8 cellular contexts compared by ENCODE assay signal in the genomic region with DNA sequence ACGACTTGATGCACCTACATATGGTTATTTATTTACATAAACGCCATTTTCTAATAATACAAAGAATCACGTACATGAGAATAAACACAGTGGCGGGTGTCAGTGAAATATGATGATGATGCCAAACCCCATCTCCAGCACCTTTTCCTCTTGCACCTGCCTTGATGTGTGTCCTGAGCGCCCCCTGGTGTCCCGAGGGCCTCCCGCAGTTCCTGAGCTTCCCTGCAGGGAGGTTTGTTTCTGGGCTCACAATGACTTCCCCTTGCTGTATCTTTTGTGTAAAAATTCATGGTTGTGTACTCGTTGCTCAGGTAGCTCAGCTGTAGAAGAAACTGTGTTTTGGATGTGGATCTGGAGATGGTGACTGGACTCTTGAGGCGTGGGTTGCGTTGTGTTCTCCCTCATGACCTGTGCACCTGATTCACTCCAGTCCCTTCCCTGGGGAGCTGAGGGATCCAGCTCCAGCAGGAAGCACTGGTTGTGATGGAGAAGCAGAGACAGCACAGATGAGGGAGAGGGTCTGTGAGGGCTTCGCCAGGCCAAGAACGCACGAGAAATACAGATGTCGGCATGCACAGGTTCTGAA.
DNase-seq lines count a peak whose midpoint lies in the region; ATAC-seq and TF ChIP-seq lines count a peak whose summit lies in the region.

No MANE protein-coding gene starts in this region.

- no peaks in the 10 kb centered on the region for H3K27me3 Mint-ChIP-seq in endodermal cell (ENCODE audit: insufficient read depth)

- H3K36me3 ChIP-seq in WERI-Rb-1 = no peaks in the 10 kb centered on the region
- H3K36me3 ChIP-seq in endodermal cell (ENCODE audit: control insufficient read depth, insufficient read depth, low read length) = no peaks in the 10 kb centered on the region
- H3K36me3 ChIP-seq in tibial artery = no peaks in the 10 kb centered on the region

- H3K9me3 ChIP-seq in WERI-Rb-1 (ENCODE audit: severe bottlenecking) (no peaks in the 10 kb centered on the region), endodermal cell (ENCODE audit: control insufficient read depth, low read length) (peaks cover 65% of the 10 kb centered on the region), tibial artery (no peaks in the 10 kb centered on the region)

- H3K9me3 Mint-ChIP-seq in endodermal cell = peaks cover 92% of the 10 kb centered on the region

- WGBS in endodermal cell (ENCODE audit: insufficient coverage in 1 of 2, insufficient read length in 1 of 2), 2 experiments = 78 to 86% methylated on average over 7 to 11 of the region's 14 CpGs

- TF ChIP-seq CTCF in WERI-Rb-1 (IDR thresholded peaks at IDR 0.05; ENCODE audit: low read depth, low read length) (peak; percentile 81), endodermal cell (conservative IDR thresholded peaks at IDR 0.05) (peak; percentile 61), tibial artery (IDR thresholded peaks at IDR 0.05) (no peak)

- intact Hi-C loops in tibial artery (cut with DNase I; ENCODE audit: low total_unique reads) = no loop called here

- H3K27ac ChIP-seq in WERI-Rb-1 = no peak overlapping the region
- no peak overlapping the region for H3K27ac ChIP-seq in endodermal cell (ENCODE audit: low read depth, low read length)
- H3K27ac ChIP-seq in tibial artery = no peak overlapping the region

- H3K4me3 Mint-ChIP-seq in endodermal cell = no peak overlapping the region

- no peak for ATAC-seq in HG03159 (IDR thresholded peaks at IDR 0.05; ENCODE audit: unreplicated experiment)

- H3K9ac ChIP-seq in endodermal cell (ENCODE audit: extremely low read depth, low read length, poor library complexity, severe bottlenecking) = no peak overlapping the region

- H3K4me3 ChIP-seq in WERI-Rb-1 (ENCODE audit: low read depth, low read length) (no peak overlapping the region), endodermal cell (ENCODE audit: low read length) (no peak overlapping the region), tibial artery (no peak overlapping the region)

- H3K4me1 ChIP-seq in endodermal cell (ENCODE audit: control insufficient read depth, insufficient read depth, low read length) (no peaks in the 10 kb centered on the region), tibial artery (no peaks in the 10 kb centered on the region)

- H3K36me3 Mint-ChIP-seq in endodermal cell (ENCODE audit: low read depth) = no peaks in the 10 kb centered on the region

- H3K27ac Mint-ChIP-seq in endodermal cell = no peak overlapping the region

- peak; percentile 75 for DNase-seq in DMS53 (lab: John Stamatoyannopoulos, UW)
- peak; percentile 67 to 71 for DNase-seq in Kasumi-1 (lab: John Stamatoyannopoulos, UW)
- DNase-seq in WERI-Rb-1 = peak; percentile 54
- peak; percentile 68 for DNase-seq in endodermal cell
- peak; percentile 11 to 13 for DNase-seq in stimulated activated CD8-positive, alpha-beta memory T cell treated with anti-CD3 and anti-CD28 coated beads, Interleukin-7, amount 100 ng/mL, for 48 hours (ENCODE audit: extremely low read depth in 1 of 2, low read depth in 1 of 2)
- DNase-seq in OCI-M2 (lab: John Stamatoyannopoulos, UW; ENCODE audit: unreplicated experiment) = no peak
- no peak for DNase-seq in tibial artery

- no peaks in the 10 kb centered on the region for H3K4me1 Mint-ChIP-seq in endodermal cell

- H3K27me3 ChIP-seq in WERI-Rb-1 (ENCODE audit: insufficient read depth, low read depth, severe bottlenecking) (peaks cover 34% of the 10 kb centered on the region), endodermal cell (ENCODE audit: control insufficient read depth, insufficient read depth, low read length, poor library complexity, severe bottlenecking) (no peaks in the 10 kb centered on the region), tibial artery (no peaks in the 10 kb centered on the region)

Comparison
In these comparisons a context has a peak if more than half of its experiments do, and no peak if none do; other contexts are left out.
1. DNase-seq: peak in DMS53 (single experiment), Kasumi-1 (2 of 2), WERI-Rb-1 (single experiment), endodermal cell (single experiment) and stimulated activated CD8-positive, alpha-beta memory T cell treated with anti-CD3 and anti-CD28 coated beads, Interleukin-7, amount 100 ng/mL, for 48 hours (2 of 2); none in OCI-M2 (single experiment) and tibial artery (0 of 2).
2. CTCF ChIP-seq: peak in WERI-Rb-1 (single experiment) and endodermal cell (single experiment); none in tibial artery (0 of 2).